In genomic region chr9:15433661-15434060, GRCh38 we compare ENCODE assay signal across 22 cellular contexts.
DNase-seq lines count a peak whose midpoint lies in the region; ATAC-seq lines count a peak whose summit lies in the region.
"Had no signal": no experiment of that assay in that cellular context is flagged by ENCODE, and none has a peak within 500 bp of the region (broad histone marks: within the 10 kb centered on the region; RNA-seq: fewer than 3 reads in every experiment).

No MANE protein-coding gene starts in this region.

- peaks cover 69% of the 10 kb centered on the region for H3K36me3 Mint-ChIP-seq in dendritic cell treated with granulocyte-macrophage colony-stimulating factor and Interleukin-4, amounts not matched to agents 40 ng/mL and 50 ng/mL, for 4 days (ENCODE audit: low read depth)

- intact Hi-C loops in dendritic cell treated with granulocyte-macrophage colony-stimulating factor and Interleukin-4, amounts not matched to agents 40 ng/mL and 50 ng/mL, for 4 days (cut with micrococcal nuclease): loop anchor here (5.0 kb wide), 1 partner anchor 34 kb away; no protein-coding TSS in a partner anchor

- ATAC-seq in GM18868 (IDR thresholded peaks at IDR 0.05; ENCODE audit: unreplicated experiment): peak; percentile 83
- peak; percentile 65 for ATAC-seq in GM21529 (IDR thresholded peaks at IDR 0.05; ENCODE audit: unreplicated experiment)
- peak; percentile 43 for ATAC-seq in HG03103 (IDR thresholded peaks at IDR 0.05; ENCODE audit: low read depth, unreplicated experiment)
- ATAC-seq in HG03175 (IDR thresholded peaks at IDR 0.05; ENCODE audit: unreplicated experiment): no peak
- ATAC-seq: activated CD8-positive, alpha-beta T cell treated with anti-CD3 and anti-CD28 coated beads, Interleukin-2, amount 10 ng/mL, durations not matched to agents 7 days and 5 days; body of pancreas; stimulated activated effector memory CD8-positive, alpha-beta T cell treated with anti-CD3 and anti-CD28 coated beads, Interleukin-12 subunit alpha, Interleukin-12 subunit beta, amount 100 ng/mL, for 72 hours had no signal

- no peaks in the 10 kb centered on the region for H3K9me3 Mint-ChIP-seq in dendritic cell treated with granulocyte-macrophage colony-stimulating factor and Interleukin-4, amounts not matched to agents 40 ng/mL and 50 ng/mL, for 4 days
- H3K9me3 Mint-ChIP-seq: activated naive CD4-positive, alpha-beta T cell treated with anti-CD3 and anti-CD28 coated beads, Interleukin-2, amount 50 U/mL, for 24 hours; stimulated activated effector memory CD8-positive, alpha-beta T cell treated with anti-CD3 and anti-CD28 coated beads, Interleukin-12 subunit alpha, Interleukin-12 subunit beta, amount 100 ng/mL, for 72 hours had no signal

- peaks cover 52% of the 10 kb centered on the region for H3K4me1 Mint-ChIP-seq in dendritic cell treated with granulocyte-macrophage colony-stimulating factor and Interleukin-4, amounts not matched to agents 40 ng/mL and 50 ng/mL, for 4 days (ENCODE audit: low read depth)

- H3K4me3 Mint-ChIP-seq in dendritic cell treated with granulocyte-macrophage colony-stimulating factor and Interleukin-4, amounts not matched to agents 40 ng/mL and 50 ng/mL, for 4 days: no peak overlapping the region
- H3K4me3 Mint-ChIP-seq: activated CD8-positive, alpha-beta T cell treated with anti-CD3 and anti-CD28 coated beads, Interleukin-2, amount 10 ng/mL, durations not matched to agents 7 days and 5 days; activated naive CD4-positive, alpha-beta T cell treated with anti-CD3 and anti-CD28 coated beads, Interleukin-2, amount 50 U/mL, for 24 hours; B cell; stimulated activated effector memory CD8-positive, alpha-beta T cell treated with anti-CD3 and anti-CD28 coated beads, Interleukin-12 subunit alpha, Interleukin-12 subunit beta, amount 100 ng/mL, for 72 hours had no signal

- no peaks in the 10 kb centered on the region for H3K27me3 Mint-ChIP-seq in dendritic cell treated with granulocyte-macrophage colony-stimulating factor and Interleukin-4, amounts not matched to agents 40 ng/mL and 50 ng/mL, for 4 days
- H3K27me3 Mint-ChIP-seq: activated naive CD4-positive, alpha-beta T cell treated with anti-CD3 and anti-CD28 coated beads, Interleukin-2, amount 50 U/mL, for 24 hours; B cell had no signal

- DNase-seq in HPDE6-E6E7 (ENCODE audit: extremely low spot score): no peak
- DNase-seq in activated CD4-positive, alpha-beta T cell treated with anti-CD3 and anti-CD28 coated beads for 1 hour: no peak
- DNase-seq in AG20443 (ENCODE audit: low spot score): no peak
- DNase-seq: activated CD8-positive, alpha-beta T cell treated with anti-CD3 and anti-CD28 coated beads, Interleukin-2, amount 10 ng/mL, durations not matched to agents 7 days and 5 days; activated T-cell treated with anti-CD3 and anti-CD28 coated beads, Interleukin-2, amount 50 U/mL, for 48 hours; body of pancreas; H7; KG1; NCI-H1048; NCI-H2081 treated with DMSO at 0.1 percent for 48 hours; NCI-H526 treated with DMSO at 0.1 percent for 48 hours; SIG-M5; stimulated activated CD4-positive, alpha-beta T cell treated with anti-CD3 and anti-CD28 coated beads, Interleukin-15, amount 100 ng/mL, for 24 hours; T-helper 2 cell had no signal

- H3K27ac Mint-ChIP-seq in dendritic cell treated with granulocyte-macrophage colony-stimulating factor and Interleukin-4, amounts not matched to agents 40 ng/mL and 50 ng/mL, for 4 days: peak overlapping the region; percentile 50
- H3K27ac Mint-ChIP-seq: activated CD8-positive, alpha-beta T cell treated with anti-CD3 and anti-CD28 coated beads, Interleukin-2, amount 10 ng/mL, durations not matched to agents 7 days and 5 days; B cell; stimulated activated effector memory CD8-positive, alpha-beta T cell treated with anti-CD3 and anti-CD28 coated beads, Interleukin-12 subunit alpha, Interleukin-12 subunit beta, amount 100 ng/mL, for 72 hours had no signal
